ENCODE assay signal across 13 cellular contexts in the genomic region with DNA sequence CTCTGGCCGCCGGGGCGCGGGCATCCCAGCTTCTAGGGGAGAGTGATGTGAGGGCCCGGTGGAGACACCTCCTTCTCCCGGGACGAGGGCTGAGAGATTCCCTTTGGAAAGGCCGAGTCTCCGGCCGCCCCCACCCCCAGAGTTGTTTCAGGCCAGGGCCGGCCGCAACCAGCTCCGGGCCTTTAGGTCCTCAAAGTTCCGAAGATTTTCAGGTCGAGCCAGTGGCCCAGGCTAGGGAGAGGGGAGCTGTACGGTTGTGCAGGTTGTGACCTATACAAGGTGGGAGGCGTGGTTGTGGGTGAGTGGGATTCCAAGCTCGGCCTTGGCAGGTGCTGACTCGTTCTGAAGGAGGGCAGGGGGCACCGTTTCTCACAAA. TPM values are rescaled to one million over a fixed set of nuclear protein-coding genes. Genes with fewer than 3 reads are reported as not detected.
A peak's percentile ranks its signal among the peaks of the same experiment; 100 is the strongest.
DNase-seq lines count a peak whose midpoint lies in the region; TF ChIP-seq lines count a peak whose summit lies in the region.
"Had no signal": no experiment of that assay in that cellular context is flagged by ENCODE, and none has a peak within 500 bp of the region (broad histone marks: within the 10 kb centered on the region; RNA-seq: fewer than 3 reads in every experiment).

No MANE protein-coding gene starts in this region.

- peaks cover 5% of the 10 kb centered on the region for H3K4me1 ChIP-seq in effector memory CD4-positive, alpha-beta T cell (ENCODE audit: control insufficient read depth, insufficient read depth, low read length, poor library complexity, severe bottlenecking)
- peaks cover 7 to 15% (median 14%) of the 10 kb centered on the region in 4 donors for H3K4me1 ChIP-seq in tibial artery

- H3K4me3 ChIP-seq in effector memory CD4-positive, alpha-beta T cell (ENCODE audit: insufficient read depth, low read depth, low read length, poor library complexity, severe bottlenecking), result peak overlapping the region; percentile 27
- peak overlapping the region; percentile 31 to 49 for H3K4me3 ChIP-seq in tibial artery

- H3K27me3 ChIP-seq in effector memory CD4-positive, alpha-beta T cell (replicated peaks; ENCODE audit: control insufficient read depth, insufficient read depth, low read length, poor library complexity, severe bottlenecking), result peaks cover 21% of the 10 kb centered on the region
- peaks cover 0 to 68% of the 10 kb centered on the region in 2 donors for H3K27me3 ChIP-seq in tibial artery

- no peaks in the 10 kb centered on the region for H3K36me3 Mint-ChIP-seq in mesothelial cell of epicardium

- no peaks in the 10 kb centered on the region for H3K9me3 Mint-ChIP-seq in mesothelial cell of epicardium
- H3K9me3 Mint-ChIP-seq: central memory CD8-positive, alpha-beta T cell had no signal

- DNase-seq in DMS53 (lab: John Stamatoyannopoulos, UW) (peak; percentile 35), DMS53 treated with DMSO at 0.1 percent for 48 hours (lab: John Stamatoyannopoulos, UW; ENCODE audit: unreplicated experiment) (no peak), mesothelial cell of epicardium (ENCODE audit: low spot score in 2 of 2, unreplicated experiment in 2 of 2) (no peak), tibial artery (no peak), NCI-H146 treated with DMSO at 0.1 percent for 48 hours (lab: John Stamatoyannopoulos, UW; ENCODE audit: unreplicated experiment) (no peak)
- no peak for DNase-seq in effector memory CD4-positive, alpha-beta T cell
- no peak for DNase-seq in activated CD4-positive, alpha-beta T cell treated with anti-CD3 and anti-CD28 coated beads, Interleukin-2, amount 50 U/mL, for 1 hour
- no peak for DNase-seq in stimulated activated CD4-positive, alpha-beta T cell treated with anti-CD3 and anti-CD28 coated beads, Interleukin-4, amount 100 ng/mL, for 1 hour
- DNase-seq: 8988T, NCI-H510A treated with DMSO at 0.1 percent for 48 hours, T-helper 17 cell had no signal

- TF ChIP-seq CTCF in mesothelial cell of epicardium (IDR thresholded peaks at IDR 0.05; ENCODE audit: unreplicated experiment) (no peak), tibial artery (IDR thresholded peaks at IDR 0.05) (no peak)

- H3K4me3 Mint-ChIP-seq in mesothelial cell of epicardium, result peak overlapping the region; percentile 44

- H3K4me1 Mint-ChIP-seq in mesothelial cell of epicardium, result peaks cover 68% of the 10 kb centered on the region

- H3K27ac ChIP-seq in effector memory CD4-positive, alpha-beta T cell (ENCODE audit: insufficient read depth, low read length, poor library complexity, severe bottlenecking), result no peak overlapping the region
- no peak overlapping the region for H3K27ac ChIP-seq in tibial artery

- no peaks in the 10 kb centered on the region for H3K36me3 ChIP-seq in effector memory CD4-positive, alpha-beta T cell (ENCODE audit: control insufficient read depth, insufficient read depth, low read length)
- no peaks in the 10 kb centered on the region for H3K36me3 ChIP-seq in tibial artery

- no peaks in the 10 kb centered on the region for H3K9me3 ChIP-seq in effector memory CD4-positive, alpha-beta T cell (ENCODE audit: control insufficient read depth, low read length)
- no peaks in the 10 kb centered on the region for H3K9me3 ChIP-seq in tibial artery

- H3K27me3 Mint-ChIP-seq in mesothelial cell of epicardium (ENCODE audit: low read depth), result peaks cover 24% of the 10 kb centered on the region

- intact Hi-C loops in tibial artery (cut with DNase I; ENCODE audit: low total_unique reads), result no loop called here

- no peak overlapping the region for H3K27ac Mint-ChIP-seq in mesothelial cell of epicardium
- H3K27ac Mint-ChIP-seq: T-helper 17 cell had no signal

RNA-seq across cellular contexts. Expression of a gene that starts 18.4 kb away (rescaled TPM):
- 0.18 to 0.27 TPM (median 0.22 TPM) in 3 replicates for total RNA-seq in mesothelial cell of epicardium
- total RNA-seq: T-helper 17 cell, temporal lobe had no signal

RNA-seq across cellular contexts. Expression of a gene that starts 21.0 kb away (rescaled TPM):
- 4.8 to 5.2 TPM (median 5.2 TPM) in 3 replicates for total RNA-seq in mesothelial cell of epicardium

RNA-seq across cellular contexts. Expression of a gene that starts 37.8 kb away (rescaled TPM):
- 0.16 TPM in 1 of 3 replicates, not detected in the others for total RNA-seq in mesothelial cell of epicardium
- total RNA-seq: T-helper 17 cell had no signal
